In genomic region chr13:98752111-98752941, GRCh38 we compare ENCODE assay signal across 12 cellular contexts. TPM values are rescaled to one million over a fixed set of nuclear protein-coding genes. Genes with fewer than 3 reads are reported as not detected.
DNase-seq lines count a peak whose midpoint lies in the region; ATAC-seq and TF ChIP-seq lines count a peak whose summit lies in the region.
"Had no signal": no experiment of that assay in that cellular context is flagged by ENCODE, and none has a peak within 500 bp of the region (broad histone marks: within the 10 kb centered on the region; RNA-seq: fewer than 3 reads in every experiment).

SLC15A1 (minus strand) TSS chr13:98752672; CDS start chr13:98752598, 74 bp downstream.

- H3K79me1 ChIP-seq in H9 (ENCODE audit: insufficient read depth, low read depth, low read length, poor library complexity, severe bottlenecking) = no peaks in the 10 kb centered on the region

- H2BK20ac ChIP-seq in H9 (ENCODE audit: low read depth, low read length, poor library complexity, severe bottlenecking) = no peak within 1 kb of the TSS

- H3K56ac ChIP-seq in H9 (ENCODE audit: insufficient read length, low read depth, low read length) = no peak within 1 kb of the TSS

- H3K4me1 ChIP-seq in H9 (ENCODE audit: insufficient read depth, low read length) (peaks cover 3% of the 10 kb centered on the region; the same call in 1 of the 2 replicates), adipocyte (ENCODE audit: control insufficient read depth, insufficient read depth, low read length) (peaks cover 14% of the 10 kb centered on the region), skeletal muscle satellite cell (ENCODE audit: control insufficient read depth, insufficient read depth, low read length) (peaks cover 14% of the 10 kb centered on the region), MM.1S (ENCODE audit: low read length) (no peaks in the 10 kb centered on the region)

- no peak within 1 kb of the TSS for H2BK5ac ChIP-seq in H9 (ENCODE audit: insufficient read length, low read length)

- no peak within 1 kb of the TSS for H4K91ac ChIP-seq in H9 (ENCODE audit: insufficient read length, low read depth, low read length)

- no peaks in the 10 kb centered on the region for H3K79me2 ChIP-seq in H9 (ENCODE audit: insufficient read depth, low read length)
- no peaks in the 10 kb centered on the region for H3K79me2 ChIP-seq in MM.1S (ENCODE audit: low read length)

- TF ChIP-seq CTCF in H9 (conservative IDR thresholded peaks at IDR 0.05) (no peak), MM.1S (IDR thresholded peaks at IDR 0.05; ENCODE audit: low read length) (no peak)

- no peak within 1 kb of the TSS for H3K4ac ChIP-seq in H9 (ENCODE audit: low read depth, low read length)

- peak within 1 kb of the TSS; percentile 62 to 78 for H3K4me3 Mint-ChIP-seq in H9

- H3K4me3 ChIP-seq in adipocyte (ENCODE audit: low read length) = peak within 1 kb of the TSS; percentile 59
- peak within 1 kb of the TSS; percentile 38 for H3K4me3 ChIP-seq in skeletal muscle satellite cell (ENCODE audit: low read length)
- no peak within 1 kb of the TSS for H3K4me3 ChIP-seq in MM.1S (ENCODE audit: low read length)

- no peak within 1 kb of the TSS for H2AFZ ChIP-seq in H9 (ENCODE audit: low read length)
- H2AFZ ChIP-seq in MM.1S (ENCODE audit: low read length) = no peak within 1 kb of the TSS

- H3K27ac Mint-ChIP-seq in H9 = no peak within 1 kb of the TSS

- no peak within 1 kb of the TSS for H4K8ac ChIP-seq in H9 (replicated peaks; ENCODE audit: insufficient read length, low read depth, low read length)

- H3K9ac ChIP-seq in H9 (ENCODE audit: extremely low read depth, insufficient read length, low read length) (no peak within 1 kb of the TSS), adipocyte (ENCODE audit: low read length) (no peak within 1 kb of the TSS), skeletal muscle satellite cell (ENCODE audit: low read depth, low read length) (no peak within 1 kb of the TSS), MM.1S (ENCODE audit: low read length) (no peak within 1 kb of the TSS)

- no peak within 1 kb of the TSS for H2AK5ac ChIP-seq in H9 (ENCODE audit: insufficient read length, low read length)

- DNase-seq in H9 = peak; percentile 51
- DNase-seq in adipocyte (ENCODE audit: low read depth) = peak; percentile 38
- peak; percentile 60 for DNase-seq in islet precursor cell
- DNase-seq in MM.1S = no peak
- DNase-seq: cortex of kidney; stimulated activated CD4-positive, alpha-beta T cell treated with anti-CD3 and anti-CD28 coated beads, Interleukin-1b, Interleukin-23, amount 100 ng/mL, for 48 hours had no signal

- no peak within 1 kb of the TSS for H3T11ph ChIP-seq in H9 (ENCODE audit: low read length)

- no peaks in the 10 kb centered on the region for H3F3A ChIP-seq in MM.1S (ENCODE audit: insufficient read depth, low read length)

- no peak within 1 kb of the TSS for H2BK12ac ChIP-seq in H9 (ENCODE audit: insufficient read length, low read depth, low read length)

- peaks cover 13 to 19% of the 10 kb centered on the region in 2 experiments for H3K9me3 Mint-ChIP-seq in H9

- no peak within 1 kb of the TSS for H3K27ac ChIP-seq in H9 (ENCODE audit: insufficient read length, low read depth, low read length)
- H3K27ac ChIP-seq in MM.1S (ENCODE audit: low read length) = no peak within 1 kb of the TSS

- no peak within 1 kb of the TSS for H2BK15ac ChIP-seq in H9 (ENCODE audit: low read depth, low read length)

- no peak within 1 kb of the TSS for H2BK120ac ChIP-seq in H9 (ENCODE audit: low read depth, low read length, poor library complexity, severe bottlenecking)

- H3K23me2 ChIP-seq in H9 (ENCODE audit: insufficient read length, low read depth, low read length, poor library complexity, severe bottlenecking) = peaks cover 8% of the 10 kb centered on the region

- H3K4me2 ChIP-seq in H9 (ENCODE audit: insufficient read depth, insufficient read length, low read length) (peak within 1 kb of the TSS; percentile 54), skeletal muscle satellite cell (ENCODE audit: low read length) (peak within 1 kb of the TSS; percentile 76), MM.1S (ENCODE audit: low read depth, low read length) (no peak within 1 kb of the TSS)

- peaks cover 11 to 12% of the 10 kb centered on the region in 2 experiments for H3K4me1 Mint-ChIP-seq in H9

- H3K27me3 ChIP-seq in H9 (ENCODE audit: insufficient read depth, low read length) (peaks cover 4% of the 10 kb centered on the region; the same call in 1 of the 2 replicates), adipocyte (replicated peaks; ENCODE audit: control insufficient read depth, insufficient read depth, low read length) (peaks cover 40% of the 10 kb centered on the region), skeletal muscle satellite cell (ENCODE audit: control insufficient read depth, insufficient read depth, low read length) (peaks cover 68% of the 10 kb centered on the region), MM.1S (replicated peaks; ENCODE audit: insufficient read depth, low read length) (no peaks in the 10 kb centered on the region)

- no peak within 1 kb of the TSS for H3K18ac ChIP-seq in H9 (ENCODE audit: insufficient read length, low read depth, low read length)

- H3K14ac ChIP-seq in H9 (ENCODE audit: insufficient read depth, low read length) = peak within 1 kb of the TSS; percentile 58

- H3K9me2 ChIP-seq in MM.1S (replicated peaks; ENCODE audit: insufficient read depth, low read length) = no peaks in the 10 kb centered on the region

- H4K20me1 ChIP-seq in H9 (ENCODE audit: control insufficient read depth, insufficient read depth, insufficient read length) (no peaks in the 10 kb centered on the region), MM.1S (ENCODE audit: insufficient read depth, low read length) (no peaks in the 10 kb centered on the region)

- no CpG with 5 or more reads among the region's 87 CpGs for WGBS in H9 (ENCODE audit: extremely low coverage, insufficient read length, low lambda C conversion rate)

- H3K36me3 Mint-ChIP-seq in H9 (ENCODE audit: insufficient read depth in 1 of 3, low read depth in 3 of 3) = peaks cover 6% of the 10 kb centered on the region in 3 experiments; a peak in 6 of 7 replicates

- H4K5ac ChIP-seq in H9 (ENCODE audit: insufficient read length, low read depth, low read length) = no peak within 1 kb of the TSS

- H3K9me3 ChIP-seq in H9 (ENCODE audit: control insufficient read depth, low read depth, low read length) = no peaks in the 10 kb centered on the region
- H3K9me3 ChIP-seq in adipocyte (ENCODE audit: control insufficient read depth, low read length) = peaks cover 8% of the 10 kb centered on the region
- peaks cover 6% of the 10 kb centered on the region for H3K9me3 ChIP-seq in skeletal muscle satellite cell (replicated peaks; ENCODE audit: low read length)
- H3K9me3 ChIP-seq in MM.1S (replicated peaks; ENCODE audit: insufficient read depth, low read length) = no peaks in the 10 kb centered on the region

- peaks cover 60% of the 10 kb centered on the region for H3K27me3 Mint-ChIP-seq in H9 (ENCODE audit: low read depth)

- no peak for ATAC-seq in GM21576 (IDR thresholded peaks at IDR 0.05; ENCODE audit: unreplicated experiment)
- ATAC-seq in GM18498 (IDR thresholded peaks at IDR 0.05; ENCODE audit: unreplicated experiment) = no peak
- no peak for ATAC-seq in HG03521 (IDR thresholded peaks at IDR 0.05; ENCODE audit: unreplicated experiment)

- H3K36me3 ChIP-seq in adipocyte (ENCODE audit: control insufficient read depth, insufficient read depth, low read length, severe bottlenecking) (no peaks in the 10 kb centered on the region), skeletal muscle satellite cell (ENCODE audit: insufficient read depth, low read length) (no peaks in the 10 kb centered on the region), MM.1S (replicated peaks; ENCODE audit: insufficient read depth, low read length) (no peaks in the 10 kb centered on the region)

- H3K23ac ChIP-seq in H9 (ENCODE audit: insufficient read length, low read depth, low read length) = no peak within 1 kb of the TSS

RNA-seq across cellular contexts. Expression of gene SLC15A1, which starts in this region (rescaled TPM):
- 1.9 and 2.0 TPM in 2 replicates for total RNA-seq in H9 (2021)
- not detected in 2 replicates for total RNA-seq in skeletal muscle satellite cell (2012; rRNA removed)
- total RNA-seq: HT1080; T-helper 1 cell treated with Interleukin-12 subunit alpha and Interleukin-12 subunit beta and Interleukin-4 antibody, amounts not matched to agents 30 ng/mL and 1 ng/mL, for 36 hours had no signal
